10 cellular contexts compared by ENCODE assay signal in genomic region chr11:2094354-2095197, GRCh38. TPM values are rescaled to one million over a fixed set of nuclear protein-coding genes. Genes with fewer than 3 reads are reported as not detected.
"Had no signal": no experiment of that assay in that cellular context is flagged by ENCODE, and none has a peak within 500 bp of the region (broad histone marks: within the 10 kb centered on the region; RNA-seq: fewer than 3 reads in every experiment).

No MANE protein-coding gene starts in this region.

- H3K27me3 ChIP-seq: vagina had no signal

- H3K9me3 ChIP-seq: tibial artery, vagina had no signal

- H3K27ac ChIP-seq: tibial artery, vagina had no signal

- H3K36me3 ChIP-seq: tibial artery, vagina had no signal

- H3K4me2 ChIP-seq: smooth muscle cell had no signal

- DNase-seq: activated B cell treated with CpG ODN at 0.5 μM for 24 hours; activated CD4-positive, alpha-beta T cell treated with anti-CD3 and anti-CD28 coated beads, Interleukin-2, amount 50 U/mL, for 1 hour; activated gamma-delta T cell; activated T-cell treated with anti-CD3 and anti-CD28 coated beads for 4 hours; anterior cingulate cortex; immature natural killer cell; nephron progenitor cell had no signal

- H3K4me3 ChIP-seq: smooth muscle cell, tibial artery, vagina had no signal

RNA-seq across cellular contexts. Expression of gene IGF2, which starts 44.6 kb away (rescaled TPM):
- total RNA-seq: activated B cell treated with CpG ODN at 0.5 μM for 24 hours had no signal
- polyA plus RNA-seq: immature natural killer cell had no signal
